ENCODE assay signal across 29 cellular contexts in the genomic region with DNA sequence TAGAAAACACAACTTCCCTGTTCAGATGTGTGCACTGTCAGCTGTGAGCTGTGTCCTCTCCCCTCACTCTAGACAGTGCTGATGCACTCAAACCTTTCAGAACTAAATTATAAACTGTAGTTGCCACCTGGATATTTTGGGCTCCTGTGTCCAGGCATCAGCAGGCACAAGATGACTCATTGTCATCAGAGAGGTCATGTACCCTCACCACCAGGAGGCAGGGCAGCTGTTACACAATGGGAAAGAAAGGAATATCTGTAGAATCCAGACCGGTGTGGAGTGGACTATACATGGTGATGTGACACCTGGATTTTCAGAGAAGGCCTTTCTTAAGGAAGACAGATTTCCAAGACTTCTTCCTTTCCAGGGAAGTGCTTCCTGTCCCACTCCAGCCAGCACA.
DNase-seq lines count a peak whose midpoint lies in the region; ATAC-seq, FAIRE-seq and TF ChIP-seq lines count a peak whose summit lies in the region.
"Had no signal": no experiment of that assay in that cellular context is flagged by ENCODE, and none has a peak within 500 bp of the region (broad histone marks: within the 10 kb centered on the region; RNA-seq: fewer than 3 reads in every experiment).

No MANE protein-coding gene starts in this region.

- FAIRE-seq in HepG2 (lab: Jason Lieb, UNC) = no peak
- FAIRE-seq: astrocyte, keratinocyte, RCC 7860 had no signal

- H3K4me1 Mint-ChIP-seq in WTC11 = peaks cover 2% of the 10 kb centered on the region; the same call in 1 of the 2 replicates
- H3K4me1 Mint-ChIP-seq: activated CD4-positive, alpha-beta T cell treated with anti-CD3 and anti-CD28 coated beads, Interleukin-2, amount 10 ng/mL, durations not matched to agents 7 days and 5 days; activated CD8-positive, alpha-beta memory T cell treated with anti-CD3 and anti-CD28 coated beads, Interleukin-2, amount 10 ng/mL, durations not matched to agents 7 days and 5 days; activated naive CD4-positive, alpha-beta T cell treated with anti-CD3 and anti-CD28 coated beads, Interleukin-2, amount 50 U/mL, for 24 hours; CD8-positive, alpha-beta memory T cell had no signal

- H3K27ac ChIP-seq in HepG2 (ENCODE audit: extremely low read length, insufficient read depth, low read length) (no peak overlapping the region), substantia nigra (ENCODE audit: low read depth, low read length, poor library complexity, severe bottlenecking) (no peak overlapping the region), uterus (no peak overlapping the region)
- H3K27ac ChIP-seq: GM23248, KMS-11, SJSA1, spleen, tibial nerve had no signal

- no peak for TF ChIP-seq RAD21 in HepG2 (CRISPR knock-in tag; IDR thresholded peaks at IDR 0.05)

- ATAC-seq in WTC11 (peak; percentile 84), HepG2 (peak; percentile 38)
- ATAC-seq: activated CD8-positive, alpha-beta memory T cell treated with anti-CD3 and anti-CD28 coated beads, Interleukin-2, amount 10 ng/mL, durations not matched to agents 7 days and 5 days; stimulated activated naive CD8-positive, alpha-beta T cell treated with anti-CD3 and anti-CD28 coated beads, Interleukin-15, Interleukin-2, amounts not matched to agents 100 U/mL and 50 U/mL, for 24 hours had no signal

- TF ChIP-seq EP300 in HepG2 (IDR thresholded peaks at IDR 0.05; ENCODE audit: low read depth in 2 of 2, low read length in 2 of 2) (no peak), HepG2 (CRISPR knock-in tag; IDR thresholded peaks at IDR 0.05; ENCODE audit: borderline replicate concordance) (no peak)

- no peaks in the 10 kb centered on the region for H3K9me3 ChIP-seq in HepG2 (ENCODE audit: low read length)
- H3K9me3 ChIP-seq in uterus = no peaks in the 10 kb centered on the region
- H3K9me3 ChIP-seq: SJSA1, tibial nerve had no signal

- POLR2A ChIA-PET in WTC11 (lab: Charles Lee) = no interaction called here
- POLR2A ChIA-PET in HepG2 (lab: Yijun Ruan, JAX) = no interaction called here

- H3K27me3 Mint-ChIP-seq in WTC11 (ENCODE audit: low read depth) = no peaks in the 10 kb centered on the region
- H3K27me3 Mint-ChIP-seq: activated CD4-positive, alpha-beta T cell treated with anti-CD3 and anti-CD28 coated beads, Interleukin-2, amount 10 ng/mL, durations not matched to agents 7 days and 5 days; activated CD8-positive, alpha-beta memory T cell treated with anti-CD3 and anti-CD28 coated beads, Interleukin-2, amount 10 ng/mL, durations not matched to agents 7 days and 5 days; activated naive CD4-positive, alpha-beta T cell treated with anti-CD3 and anti-CD28 coated beads, Interleukin-2, amount 50 U/mL, for 24 hours had no signal

- H3K4me1 ChIP-seq in HepG2 (ENCODE audit: insufficient read depth, low read length) (no peaks in the 10 kb centered on the region), uterus (no peaks in the 10 kb centered on the region)
- H3K4me1 ChIP-seq: SJSA1, spleen, tibial nerve had no signal

- in situ Hi-C loops in HepG2 (cut with HindIII; ENCODE audit: extremely low pct_ligation_motif_present, low pct_unique_long_range_greater_than_20kb) = no loop called here

- TF ChIP-seq POLR2A in HepG2 (IDR thresholded peaks at IDR 0.05; ENCODE audit: insufficient read depth in 1 of 2, low read depth in 2 of 2, low read length in 2 of 2) (no peak), uterus (IDR thresholded peaks at IDR 0.05) (no peak)

- H3K79me2 ChIP-seq in HepG2 (ENCODE audit: insufficient read depth, low read length) = no peaks in the 10 kb centered on the region

- CTCF ChIA-PET in WTC11 (lab: Charles Lee) = no interaction called here
- CTCF ChIA-PET in HepG2 (lab: Yijun Ruan, JAX; ENCODE audit: low intra/inter-chr PET ratio, low total read pairs) = no interaction called here

- H3K27ac Mint-ChIP-seq in WTC11 = no peak overlapping the region
- H3K27ac Mint-ChIP-seq: activated CD4-positive, alpha-beta T cell treated with anti-CD3 and anti-CD28 coated beads, Interleukin-2, amount 10 ng/mL, durations not matched to agents 7 days and 5 days; activated CD8-positive, alpha-beta memory T cell treated with anti-CD3 and anti-CD28 coated beads, Interleukin-2, amount 10 ng/mL, durations not matched to agents 7 days and 5 days; activated naive CD4-positive, alpha-beta T cell treated with anti-CD3 and anti-CD28 coated beads, Interleukin-2, amount 50 U/mL, for 24 hours had no signal

- TF ChIP-seq CTCF in WTC11 (IDR thresholded peaks at IDR 0.05) (no peak), HepG2 (CRISPR knock-in tag; IDR thresholded peaks at IDR 0.05) (no peak), uterus (IDR thresholded peaks at IDR 0.05) (no peak)

- H3K9me3 Mint-ChIP-seq in WTC11 = no peaks in the 10 kb centered on the region
- H3K9me3 Mint-ChIP-seq: activated CD4-positive, alpha-beta T cell treated with anti-CD3 and anti-CD28 coated beads, Interleukin-2, amount 10 ng/mL, durations not matched to agents 7 days and 5 days; activated naive CD4-positive, alpha-beta T cell treated with anti-CD3 and anti-CD28 coated beads, Interleukin-2, amount 50 U/mL, for 24 hours had no signal

- DNase-seq in COLO829 (ENCODE audit: low spot score) = peak; percentile 7
- DNase-seq in HT1080 (ENCODE audit: low read depth) = peak; percentile 6
- DNase-seq in WTC11 (ENCODE audit: low spot score) = peak; percentile 14
- no peak for DNase-seq in HepG2 (ENCODE audit: low spot score)
- no peak for DNase-seq in middle frontal gyrus (ENCODE audit: extremely low spot score, low spot score)
- DNase-seq in NCI-H774 (lab: John Stamatoyannopoulos, UW) = no peak
- DNase-seq in substantia nigra (lab: John Stamatoyannopoulos, UW) = no peak
- no peak for DNase-seq in uterus
- DNase-seq: activated CD4-positive, alpha-beta T cell treated with anti-CD3 and anti-CD28 coated beads, Interleukin-2, amount 10 ng/mL, durations not matched to agents 7 days and 5 days; activated CD8-positive, alpha-beta memory T cell treated with anti-CD3 and anti-CD28 coated beads, Interleukin-2, amount 10 ng/mL, durations not matched to agents 7 days and 5 days; AML-193; CD8-positive, alpha-beta memory T cell; DMS79 treated with DMSO at 0.1 percent for 48 hours; effector CD4-positive, alpha-beta T cell; foreskin melanocyte; GM23248; hippocampal formation; NCI-H1930; NCI-H226; spleen; stimulated activated CD4-positive, alpha-beta T cell treated with anti-CD3 and anti-CD28 coated beads, Interleukin-4, amount 100 ng/mL, for 1 hour; stimulated activated naive CD8-positive, alpha-beta T cell treated with anti-CD3 and anti-CD28 coated beads, Interleukin-15, Interleukin-2, amounts not matched to agents 100 U/mL and 50 U/mL, for 24 hours had no signal

- H3K4me3 ChIP-seq in HepG2 (replicated peaks in 1 of 3; ENCODE audit: insufficient read depth in 1 of 3, low read depth in 2 of 3, low read length in 3 of 3) (no peak overlapping the region), uterus (no peak overlapping the region)
- H3K4me3 ChIP-seq: GM23248, SJSA1, spleen, tibial nerve had no signal

- no peaks in the 10 kb centered on the region for H3K36me3 Mint-ChIP-seq in WTC11
- H3K36me3 Mint-ChIP-seq: activated CD8-positive, alpha-beta memory T cell treated with anti-CD3 and anti-CD28 coated beads, Interleukin-2, amount 10 ng/mL, durations not matched to agents 7 days and 5 days; activated naive CD4-positive, alpha-beta T cell treated with anti-CD3 and anti-CD28 coated beads, Interleukin-2, amount 50 U/mL, for 24 hours; CD8-positive, alpha-beta memory T cell had no signal

- H3K9ac ChIP-seq in HepG2 (ENCODE audit: insufficient read depth, low read depth, low read length) = no peak overlapping the region
- H3K9ac ChIP-seq: GM23248, KMS-11 had no signal

- no CpG with 5 or more reads among the region's 1 CpG for WGBS in HepG2 (ENCODE audit: low lambda C conversion rate)

- intact Hi-C loops in HepG2 (cut with micrococcal nuclease; ENCODE audit: unreplicated experiment) = no loop called here
- intact Hi-C loops in uterus (cut with DNase I; ENCODE audit: low total_unique reads) = no loop called here

- H3K36me3 ChIP-seq in HepG2 (replicated peaks in 1 of 2; ENCODE audit: control insufficient read depth in 1 of 2, insufficient read depth in 2 of 2, low read length in 2 of 2) (no peaks in the 10 kb centered on the region), uterus (no peaks in the 10 kb centered on the region)
- H3K36me3 ChIP-seq: SJSA1, spleen, tibial nerve had no signal

- BruUV-seq in HepG2 (replicated peaks; lab: Mats Ljungman, UMichigan) = no TSS peak

- H3K4me2 ChIP-seq in HepG2 (ENCODE audit: low read depth, low read length) = no peak overlapping the region
- H3K4me2 ChIP-seq: KMS-11 had no signal

- no peak overlapping the region for H2AFZ ChIP-seq in HepG2 (ENCODE audit: low read length)
- H2AFZ ChIP-seq: GM23248 had no signal

- H3K4me3 Mint-ChIP-seq in WTC11 = no peak overlapping the region
- H3K4me3 Mint-ChIP-seq: activated CD4-positive, alpha-beta T cell treated with anti-CD3 and anti-CD28 coated beads, Interleukin-2, amount 10 ng/mL, durations not matched to agents 7 days and 5 days; activated CD8-positive, alpha-beta memory T cell treated with anti-CD3 and anti-CD28 coated beads, Interleukin-2, amount 10 ng/mL, durations not matched to agents 7 days and 5 days; activated naive CD4-positive, alpha-beta T cell treated with anti-CD3 and anti-CD28 coated beads, Interleukin-2, amount 50 U/mL, for 24 hours; CD8-positive, alpha-beta memory T cell had no signal

- H4K20me1 ChIP-seq in HepG2 (ENCODE audit: insufficient read depth, low read length) = no peaks in the 10 kb centered on the region

- H3K27me3 ChIP-seq in HepG2 (ENCODE audit: control insufficient read depth in 1 of 2, insufficient read depth in 2 of 2, low read length in 2 of 2) (no peaks in the 10 kb centered on the region), uterus (no peaks in the 10 kb centered on the region)
- H3K27me3 ChIP-seq: SJSA1, spleen, tibial nerve had no signal

TF ChIP-seq in WTC11, 78 proteins besides CTCF, POLR2A, EP300 and RAD21 (continues in another document):
- TF ChIP-seq ZNF671 (CRISPR knock-in tag; IDR thresholded peaks at IDR 0.05) (no peak), FOXP1 (CRISPR knock-in tag; IDR thresholded peaks at IDR 0.05; ENCODE audit: borderline replicate concordance) (no peak)

TF ChIP-seq in HepG2, 621 proteins besides CTCF, POLR2A, EP300 and RAD21 (continues in another document):
- TF ChIP-seq GTF3A (CRISPR knock-in tag; conservative IDR thresholded peaks at IDR 0.05) (no peak), STAG1 (CRISPR knock-in tag; IDR thresholded peaks at IDR 0.05) (no peak)

Comparison
In these comparisons a context has a peak if more than half of its experiments do, and no peak if none do; other contexts are left out.
1. DNase-seq: peak in COLO829 (single experiment), HT1080 (single experiment) and WTC11 (single experiment); none in HepG2 (single experiment), middle frontal gyrus (single experiment), NCI-H774 (single experiment), substantia nigra (0 of 49) and uterus (0 of 2).